21 cellular contexts compared by ENCODE assay signal in genomic region chr15:65839354-65839901, GRCh38.
"Had no signal": no experiment of that assay in that cellular context is flagged by ENCODE, and none has a peak within 500 bp of the region (broad histone marks: within the 10 kb centered on the region; RNA-seq: fewer than 3 reads in every experiment).

No MANE protein-coding gene starts in this region.

- H3K27ac Mint-ChIP-seq: activated CD4-positive, alpha-beta T cell treated with anti-CD3 and anti-CD28 coated beads, Interleukin-2, amount 10 ng/mL, durations not matched to agents 24 days and 14 days; activated CD8-positive, alpha-beta T cell treated with anti-CD3 and anti-CD28 coated beads for 36 hours; immature natural killer cell; memory B cell; natural killer cell had no signal

- H3K9me3 ChIP-seq: esophagus squamous epithelium, thyroid gland had no signal

- DNase-seq: activated CD4-positive, alpha-beta T cell treated with anti-CD3 and anti-CD28 coated beads, Interleukin-2, amount 10 ng/mL, durations not matched to agents 24 days and 14 days; activated CD8-positive, alpha-beta T cell treated with anti-CD3 and anti-CD28 coated beads for 36 hours; activated effector memory CD4-positive, alpha-beta T cell treated with anti-CD3 and anti-CD28 coated beads, Interleukin-2, amount 50 U/mL, for 16 hours; activated naive CD4-positive, alpha-beta T cell treated with anti-CD3 and anti-CD28 coated beads, Interleukin-2, amount 50 U/mL, for 16 hours; activated T-cell treated with anti-CD3 and anti-CD28 coated beads, Interleukin-2, amount 50 U/mL, for 4 hours; aorta; esophagus squamous epithelium; immature natural killer cell; kidney glomerular epithelial cell; natural killer cell; nucleus accumbens; posterior cingulate gyrus; retina; stimulated activated CD4-positive, alpha-beta T cell treated with anti-CD3 and anti-CD28 coated beads, Interleukin-12 subunit alpha, Interleukin-12 subunit beta, amount 100 ng/mL, for 4 hours; stimulated activated CD4-positive, alpha-beta T cell treated with anti-CD3 and anti-CD28 coated beads, Interleukin-2, amount 100 ng/mL, for 24 hours; stimulated activated naive CD4-positive, alpha-beta T cell treated with Interleukin-2 at 50 U/mL for 16 hours; SW 1271; T-helper 2 cell; thyroid gland had no signal

- H3K4me3 ChIP-seq: coronary artery, esophagus squamous epithelium, thyroid gland had no signal

- H3K36me3 Mint-ChIP-seq: immature natural killer cell, memory B cell, natural killer cell had no signal

- H3K27ac ChIP-seq: coronary artery, esophagus squamous epithelium had no signal

- H3K36me3 ChIP-seq: esophagus squamous epithelium, thyroid gland had no signal

- H3K27me3 Mint-ChIP-seq: activated CD8-positive, alpha-beta T cell treated with anti-CD3 and anti-CD28 coated beads for 36 hours; memory B cell had no signal

- H3K27me3 ChIP-seq: esophagus squamous epithelium, thyroid gland had no signal

- H3K4me3 Mint-ChIP-seq: activated CD4-positive, alpha-beta T cell treated with anti-CD3 and anti-CD28 coated beads, Interleukin-2, amount 10 ng/mL, durations not matched to agents 24 days and 14 days; activated CD8-positive, alpha-beta T cell treated with anti-CD3 and anti-CD28 coated beads for 36 hours; activated T-cell treated with anti-CD3 and anti-CD28 coated beads, Interleukin-2, amount 50 U/mL, for 4 hours; immature natural killer cell; memory B cell; natural killer cell had no signal

- H3K9me3 Mint-ChIP-seq: activated CD4-positive, alpha-beta T cell treated with anti-CD3 and anti-CD28 coated beads, Interleukin-2, amount 10 ng/mL, durations not matched to agents 24 days and 14 days; activated CD8-positive, alpha-beta T cell treated with anti-CD3 and anti-CD28 coated beads for 36 hours; activated T-cell treated with anti-CD3 and anti-CD28 coated beads, Interleukin-2, amount 50 U/mL, for 4 hours; immature natural killer cell; memory B cell; natural killer cell had no signal
